In genomic region chr21:31530918-31531705, GRCh38 we compare ENCODE assay signal across 12 cellular contexts.
A peak's percentile ranks its signal among the peaks of the same experiment; 100 is the strongest.
DNase-seq lines count a peak whose midpoint lies in the region; TF ChIP-seq lines count a peak whose summit lies in the region.
"Had no signal": no experiment of that assay in that cellular context is flagged by ENCODE, and none has a peak within 500 bp of the region (broad histone marks: within the 10 kb centered on the region; RNA-seq: fewer than 3 reads in every experiment).

No MANE protein-coding gene starts in this region.

- TF ChIP-seq EP300 in ovary (IDR thresholded peaks at IDR 0.05): no peak

- no peak overlapping the region for H3K4me2 ChIP-seq in smooth muscle cell

- 78% methylated on average over 10 of the region's 10 CpGs for WGBS in smooth muscle cell (ENCODE audit: low lambda C conversion rate)
- WGBS in ovary, 3 donors: 68 to 71% (median 70%) methylated on average over 10 of the region's 10 CpGs

- DNase-seq in NCI-H1105 treated with DMSO at 0.1 percent for 48 hours (lab: John Stamatoyannopoulos, UW): peak; percentile 99
- peak; percentile 96 to 97 for DNase-seq in NCI-H446 (lab: John Stamatoyannopoulos, UW)
- peak; percentile 78 for DNase-seq in colonic mucosa
- DNase-seq in smooth muscle cell (lab: John Stamatoyannopoulos, UW; ENCODE audit: unreplicated experiment): no peak
- DNase-seq in HT-29 (ENCODE audit: low spot score): no peak
- DNase-seq in stimulated activated CD8-positive, alpha-beta memory T cell treated with anti-CD3 and anti-CD28 coated beads, Interleukin-4, amount 100 ng/mL, for 48 hours: no peak
- DNase-seq in ovary: no peak
- DNase-seq in UCSD-AML1 (lab: John Stamatoyannopoulos, UW; ENCODE audit: unreplicated experiment): no peak
- DNase-seq: activated CD8-positive, alpha-beta memory T cell treated with anti-CD3 and anti-CD28 coated beads, Interleukin-2, amount 50 U/mL, for 4 hours; stimulated activated CD4-positive, alpha-beta T cell treated with anti-CD3 and anti-CD28 coated beads, Interleukin-4, amount 100 ng/mL, for 1 hour had no signal

- intact Hi-C loops in colonic mucosa (cut with DNase I): no loop called here
- intact Hi-C loops in ovary (cut with DNase I): no loop called here

- H3F3A ChIP-seq in smooth muscle cell (ENCODE audit: low read depth): no peaks in the 10 kb centered on the region

- H3K27ac ChIP-seq in colonic mucosa (no peak overlapping the region), smooth muscle cell (ENCODE audit: low read depth) (no peak overlapping the region), ovary (no peak overlapping the region)
- H3K27ac ChIP-seq: SK-N-MC, tibial nerve had no signal

- H3K36me3 ChIP-seq in colonic mucosa (no peaks in the 10 kb centered on the region), smooth muscle cell (ENCODE audit: low read depth) (no peaks in the 10 kb centered on the region), ovary (no peaks in the 10 kb centered on the region)
- H3K36me3 ChIP-seq: tibial nerve had no signal

- H4K20me1 ChIP-seq in smooth muscle cell (ENCODE audit: low read depth): no peaks in the 10 kb centered on the region

- H3K79me2 ChIP-seq in smooth muscle cell (ENCODE audit: low read depth): no peaks in the 10 kb centered on the region

- H2AFZ ChIP-seq in smooth muscle cell (ENCODE audit: low read depth): peak overlapping the region; percentile 12

- TF ChIP-seq CTCF in colonic mucosa (IDR thresholded peaks at IDR 0.05) (no peak), smooth muscle cell (IDR thresholded peaks at IDR 0.05; ENCODE audit: borderline replicate concordance, insufficient read depth, poor library complexity, severe bottlenecking) (no peak), ovary (IDR thresholded peaks at IDR 0.05) (no peak)

- no peak for TF ChIP-seq POLR2A in ovary (IDR thresholded peaks at IDR 0.05)

- no peaks in the 10 kb centered on the region for H3K9me3 ChIP-seq in colonic mucosa
- no peaks in the 10 kb centered on the region for H3K9me3 ChIP-seq in smooth muscle cell (replicated peaks; ENCODE audit: low read depth)
- no peaks in the 10 kb centered on the region for H3K9me3 ChIP-seq in ovary
- H3K9me3 ChIP-seq: tibial nerve had no signal

- no peak overlapping the region for H3K4me3 ChIP-seq in colonic mucosa
- no peak overlapping the region for H3K4me3 ChIP-seq in smooth muscle cell
- no peak overlapping the region for H3K4me3 ChIP-seq in ovary
- H3K4me3 ChIP-seq: SK-N-MC, tibial nerve had no signal

- H3K27me3 ChIP-seq in colonic mucosa: no peaks in the 10 kb centered on the region
- H3K27me3 ChIP-seq in smooth muscle cell (ENCODE audit: low read depth): no peaks in the 10 kb centered on the region
- H3K27me3 ChIP-seq in ovary: no peaks in the 10 kb centered on the region
- H3K27me3 ChIP-seq: tibial nerve had no signal

- H3K4me1 ChIP-seq in colonic mucosa: no peaks in the 10 kb centered on the region
- peaks cover 9% of the 10 kb centered on the region for H3K4me1 ChIP-seq in smooth muscle cell (ENCODE audit: low read depth)
- no peaks in the 10 kb centered on the region for H3K4me1 ChIP-seq in ovary (ENCODE audit: insufficient read depth)

- H3K9ac ChIP-seq in colonic mucosa (ENCODE audit: low read depth in 2 of 2, low read length in 2 of 2): no peak overlapping the region
- H3K9ac ChIP-seq in smooth muscle cell (ENCODE audit: low read depth): no peak overlapping the region

Comparison
In these comparisons a context has a peak if more than half of its experiments do, and no peak if none do; other contexts are left out.
1. DNase-seq: peak in NCI-H1105 treated with DMSO at 0.1 percent for 48 hours (single experiment), NCI-H446 (2 of 2) and colonic mucosa (single experiment); none in smooth muscle cell (single experiment), HT-29 (single experiment), stimulated activated CD8-positive, alpha-beta memory T cell treated with anti-CD3 and anti-CD28 coated beads, Interleukin-4, amount 100 ng/mL, for 48 hours (single experiment), ovary (0 of 5) and UCSD-AML1 (single experiment).